22 cellular contexts compared by ENCODE assay signal in genomic region chr4:184316821-184317220, GRCh38.
DNase-seq lines count a peak whose midpoint lies in the region; ATAC-seq and TF ChIP-seq lines count a peak whose summit lies in the region.
"Had no signal": no experiment of that assay in that cellular context is flagged by ENCODE, and none has a peak within 500 bp of the region (broad histone marks: within the 10 kb centered on the region; RNA-seq: fewer than 3 reads in every experiment).

No MANE protein-coding gene starts in this region.

- POLR2A ChIA-PET in Caco-2 (lab: Charles Lee), result no interaction called here

- WGBS in esophagus muscularis mucosa, result 93% methylated on average over 10 of the region's 10 CpGs

- no peak for TF ChIP-seq POLR2A in esophagus muscularis mucosa (IDR thresholded peaks at IDR 0.05; ENCODE audit: low read depth)

- H3K4me1 Mint-ChIP-seq in activated CD4-positive, alpha-beta T cell treated with anti-CD3 and anti-CD28 coated beads, Interleukin-2, amount 10 ng/mL, durations not matched to agents 24 days and 14 days, result peaks cover 65% of the 10 kb centered on the region
- H3K4me1 Mint-ChIP-seq in activated naive CD8-positive, alpha-beta T cell treated with anti-CD3 and anti-CD28 coated beads for 36 hours, result peaks cover 73% of the 10 kb centered on the region
- peaks cover 69 to 86% of the 10 kb centered on the region in 2 donors for H3K4me1 Mint-ChIP-seq in stimulated activated naive B cell treated with anti-CD40 and anti-IgM and Interleukin-4, amounts not matched to agents 10 μg/mL and 1 μg/mL and 100 μg/mL, for 72 hours
- peaks cover 4% of the 10 kb centered on the region for H3K4me1 Mint-ChIP-seq in Caco-2 (ENCODE audit: low read depth, unreplicated experiment)

- no peaks in the 10 kb centered on the region for H3K36me3 Mint-ChIP-seq in activated CD4-positive, alpha-beta T cell treated with anti-CD3 and anti-CD28 coated beads, Interleukin-2, amount 10 ng/mL, durations not matched to agents 24 days and 14 days (ENCODE audit: low read depth)
- peaks cover 8% of the 10 kb centered on the region for H3K36me3 Mint-ChIP-seq in activated naive CD8-positive, alpha-beta T cell treated with anti-CD3 and anti-CD28 coated beads for 36 hours
- peaks cover 16 to 25% of the 10 kb centered on the region in 2 donors for H3K36me3 Mint-ChIP-seq in stimulated activated naive B cell treated with anti-CD40 and anti-IgM and Interleukin-4, amounts not matched to agents 10 μg/mL and 1 μg/mL and 100 μg/mL, for 72 hours
- no peaks in the 10 kb centered on the region for H3K36me3 Mint-ChIP-seq in Caco-2 (ENCODE audit: insufficient read depth, unreplicated experiment)
- H3K36me3 Mint-ChIP-seq: CD8-positive, alpha-beta T cell had no signal

- TF ChIP-seq CTCF in esophagus muscularis mucosa (IDR thresholded peaks at IDR 0.05) (no peak), Caco-2 (IDR thresholded peaks at IDR 0.05; ENCODE audit: insufficient read depth in 1 of 2, low read depth in 1 of 2, low read length in 1 of 2, severe bottlenecking in 1 of 2, unreplicated experiment in 1 of 2) (no peak)

- H3K27ac Mint-ChIP-seq in activated CD4-positive, alpha-beta T cell treated with anti-CD3 and anti-CD28 coated beads, Interleukin-2, amount 10 ng/mL, durations not matched to agents 24 days and 14 days, result no peak overlapping the region
- H3K27ac Mint-ChIP-seq in activated naive CD8-positive, alpha-beta T cell treated with anti-CD3 and anti-CD28 coated beads for 36 hours, result peak overlapping the region; percentile 86
- peak overlapping the region; percentile 96 for H3K27ac Mint-ChIP-seq in stimulated activated naive B cell treated with anti-CD40 and anti-IgM and Interleukin-4, amounts not matched to agents 10 μg/mL and 1 μg/mL and 100 μg/mL, for 72 hours
- H3K27ac Mint-ChIP-seq in Caco-2 (ENCODE audit: unreplicated experiment), result no peak overlapping the region
- H3K27ac Mint-ChIP-seq: CD8-positive, alpha-beta T cell; HFFc6 had no signal

- no peak for TF ChIP-seq EP300 in esophagus muscularis mucosa (IDR thresholded peaks at IDR 0.05)

- H3K4me3 Mint-ChIP-seq in activated CD4-positive, alpha-beta T cell treated with anti-CD3 and anti-CD28 coated beads, Interleukin-2, amount 10 ng/mL, durations not matched to agents 24 days and 14 days, result no peak overlapping the region
- no peak overlapping the region for H3K4me3 Mint-ChIP-seq in activated naive CD8-positive, alpha-beta T cell treated with anti-CD3 and anti-CD28 coated beads for 36 hours
- H3K4me3 Mint-ChIP-seq in stimulated activated naive B cell treated with anti-CD40 and anti-IgM and Interleukin-4, amounts not matched to agents 10 μg/mL and 1 μg/mL and 100 μg/mL, for 72 hours, result no peak overlapping the region
- H3K4me3 Mint-ChIP-seq in Caco-2 (ENCODE audit: unreplicated experiment), result no peak overlapping the region
- H3K4me3 Mint-ChIP-seq: CD8-positive, alpha-beta T cell; H9; HFFc6 had no signal

- no peaks in the 10 kb centered on the region for H3K9me3 Mint-ChIP-seq in activated CD4-positive, alpha-beta T cell treated with anti-CD3 and anti-CD28 coated beads, Interleukin-2, amount 10 ng/mL, durations not matched to agents 24 days and 14 days
- no peaks in the 10 kb centered on the region for H3K9me3 Mint-ChIP-seq in activated naive CD8-positive, alpha-beta T cell treated with anti-CD3 and anti-CD28 coated beads for 36 hours
- H3K9me3 Mint-ChIP-seq in stimulated activated naive B cell treated with anti-CD40 and anti-IgM and Interleukin-4, amounts not matched to agents 10 μg/mL and 1 μg/mL and 100 μg/mL, for 72 hours, result no peaks in the 10 kb centered on the region
- no peaks in the 10 kb centered on the region for H3K9me3 Mint-ChIP-seq in Caco-2 (ENCODE audit: unreplicated experiment)
- H3K9me3 Mint-ChIP-seq: CD8-positive, alpha-beta T cell; H9; HFFc6 had no signal

- peak; percentile 50 for DNase-seq in activated CD4-positive, alpha-beta T cell treated with anti-CD3 and anti-CD28 coated beads, Interleukin-2, amount 10 ng/mL, durations not matched to agents 24 days and 14 days
- no peak for DNase-seq in activated CD4-positive, alpha-beta T cell treated with anti-CD3 and anti-CD28 coated beads, Interleukin-2, amount 50 U/mL, for 48 hours
- DNase-seq in activated naive CD8-positive, alpha-beta T cell treated with anti-CD3 and anti-CD28 coated beads for 36 hours, result no peak
- DNase-seq in esophagus muscularis mucosa (ENCODE audit: extremely low spot score) (peak; percentile 60), NCI-H2029 (lab: John Stamatoyannopoulos, UW) (no peak), Caco-2 (no peak)
- DNase-seq in stimulated activated naive B cell treated with anti-CD40 and anti-IgM and Interleukin-4, amounts not matched to agents 10 μg/mL and 1 μg/mL and 100 μg/mL, for 72 hours, result no peak
- DNase-seq: 8988T; C1 segment of cervical spinal cord; CD8-positive, alpha-beta T cell; GM23248; HFFc6; NCI-H1105; NCI-H146; NCI-H2029 treated with DMSO at 0.1 percent for 48 hours; NCI-H345; NCI-H524 treated with DMSO at 0.1 percent for 48 hours; NCI-H82; OCI-M1 had no signal

- H3K27me3 ChIP-seq in esophagus muscularis mucosa (no peaks in the 10 kb centered on the region), Caco-2 (replicated peaks; ENCODE audit: control insufficient read depth, insufficient read depth, low read length) (no peaks in the 10 kb centered on the region)
- H3K27me3 ChIP-seq: SJSA1 had no signal

- H3K27ac ChIP-seq in esophagus muscularis mucosa (replicated peaks in 1 of 4), result no peak overlapping the region
- H3K27ac ChIP-seq: GM23248, SJSA1 had no signal

- no TSS peak for BruUV-seq in Caco-2 (replicated peaks; lab: Mats Ljungman, UMichigan)

- H3K4me1 ChIP-seq in esophagus muscularis mucosa (peaks cover 0 to 20% (median 7%) of the 10 kb centered on the region in 4 donors), Caco-2 (no peaks in the 10 kb centered on the region)
- H3K4me1 ChIP-seq: SJSA1 had no signal

- H3K27me3 Mint-ChIP-seq in activated CD4-positive, alpha-beta T cell treated with anti-CD3 and anti-CD28 coated beads, Interleukin-2, amount 10 ng/mL, durations not matched to agents 24 days and 14 days, result no peaks in the 10 kb centered on the region
- no peaks in the 10 kb centered on the region for H3K27me3 Mint-ChIP-seq in activated naive CD8-positive, alpha-beta T cell treated with anti-CD3 and anti-CD28 coated beads for 36 hours
- no peaks in the 10 kb centered on the region for H3K27me3 Mint-ChIP-seq in stimulated activated naive B cell treated with anti-CD40 and anti-IgM and Interleukin-4, amounts not matched to agents 10 μg/mL and 1 μg/mL and 100 μg/mL, for 72 hours
- no peaks in the 10 kb centered on the region for H3K27me3 Mint-ChIP-seq in Caco-2 (ENCODE audit: insufficient read depth, unreplicated experiment)

- intact Hi-C loops in activated CD4-positive, alpha-beta T cell treated with anti-CD3 and anti-CD28 coated beads, Interleukin-2, amount 10 ng/mL, durations not matched to agents 24 days and 14 days (cut with micrococcal nuclease), result loop anchor here (10.0 kb wide), 1 partner anchor 812 kb away; the partner anchor contains the start of gene ING2
- intact Hi-C loops in esophagus muscularis mucosa (cut with DNase I) (no loop called here), Caco-2 (cut with micrococcal nuclease; ENCODE audit: unreplicated experiment) (no loop called here)

- H3K9me3 ChIP-seq in esophagus muscularis mucosa, result no peaks in the 10 kb centered on the region
- H3K9me3 ChIP-seq in Caco-2, result no peaks in the 10 kb centered on the region
- H3K9me3 ChIP-seq: SJSA1 had no signal

- no peak for ATAC-seq in stimulated activated naive B cell treated with anti-CD40 and anti-IgM and Interleukin-4, amounts not matched to agents 10 μg/mL and 1 μg/mL and 100 μg/mL, for 72 hours (replicated peaks)
- no peak for ATAC-seq in HG02981 (IDR thresholded peaks at IDR 0.05; ENCODE audit: unreplicated experiment)
- ATAC-seq: CD8-positive, alpha-beta T cell had no signal

- H3K36me3 ChIP-seq in esophagus muscularis mucosa (no peaks in the 10 kb centered on the region), Caco-2 (ENCODE audit: control insufficient read depth, insufficient read depth, low read length) (no peaks in the 10 kb centered on the region)
- H3K36me3 ChIP-seq: SJSA1 had no signal

- H3K4me3 ChIP-seq in esophagus muscularis mucosa, result no peak overlapping the region
- H3K4me3 ChIP-seq in Caco-2 (ENCODE audit: low read depth, low read length), result no peak overlapping the region
- H3K4me3 ChIP-seq: GM23248, SJSA1 had no signal

- CTCF ChIA-PET in Caco-2 (lab: Charles Lee), result no interaction called here

Comparison
In these comparisons a context has a peak if more than half of its experiments do, and no peak if none do; other contexts are left out.
1. DNase-seq: peak in activated CD4-positive, alpha-beta T cell treated with anti-CD3 and anti-CD28 coated beads, Interleukin-2, amount 10 ng/mL, durations not matched to agents 24 days and 14 days (single experiment) and esophagus muscularis mucosa (single experiment); none in activated CD4-positive, alpha-beta T cell treated with anti-CD3 and anti-CD28 coated beads, Interleukin-2, amount 50 U/mL, for 48 hours (0 of 2), activated naive CD8-positive, alpha-beta T cell treated with anti-CD3 and anti-CD28 coated beads for 36 hours (single experiment), stimulated activated naive B cell treated with anti-CD40 and anti-IgM and Interleukin-4, amounts not matched to agents 10 μg/mL and 1 μg/mL and 100 μg/mL, for 72 hours (single experiment), NCI-H2029 (single experiment) and Caco-2 (0 of 2).
2. H3K27ac Mint-ChIP-seq: peak in activated naive CD8-positive, alpha-beta T cell treated with anti-CD3 and anti-CD28 coated beads for 36 hours (single experiment) and stimulated activated naive B cell treated with anti-CD40 and anti-IgM and Interleukin-4, amounts not matched to agents 10 μg/mL and 1 μg/mL and 100 μg/mL, for 72 hours (single experiment); none in activated CD4-positive, alpha-beta T cell treated with anti-CD3 and anti-CD28 coated beads, Interleukin-2, amount 10 ng/mL, durations not matched to agents 24 days and 14 days (single experiment) and Caco-2 (single experiment).